Comparison of ENCODE assay signal across 8 cellular contexts in the genomic region with DNA sequence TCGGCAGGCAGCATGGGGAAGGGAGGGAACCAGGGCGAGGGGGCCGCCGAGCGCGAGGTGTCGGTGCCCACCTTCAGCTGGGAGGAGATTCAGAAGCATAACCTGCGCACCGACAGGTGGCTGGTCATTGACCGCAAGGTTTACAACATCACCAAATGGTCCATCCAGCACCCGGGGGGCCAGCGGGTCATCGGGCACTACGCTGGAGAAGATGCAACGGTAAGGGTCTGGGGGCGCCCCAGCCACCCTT. TPM values are rescaled to one million over a fixed set of nuclear protein-coding genes. Genes with fewer than 3 reads are reported as not detected.
A peak's percentile ranks its signal among the peaks of the same experiment; 100 is the strongest.
DNase-seq lines count a peak whose midpoint lies in the region; ATAC-seq, FAIRE-seq and TF ChIP-seq lines count a peak whose summit lies in the region.

No MANE protein-coding gene starts in this region.

- no peak for FAIRE-seq in small intestine (lab: Jason Lieb, UNC)

- no peak for TF ChIP-seq POLR2A in gastroesophageal sphincter (IDR thresholded peaks at IDR 0.05)

- H3K4me1 ChIP-seq in gastroesophageal sphincter (peaks cover 3 to 64% (median 24%) of the 10 kb centered on the region in 3 donors), small intestine (ENCODE audit: control insufficient read depth in 2 of 2, insufficient read depth in 1 of 2, low read depth in 1 of 2, low read length in 1 of 2) (peaks cover 0 to 8% of the 10 kb centered on the region in 2 donors)

- peak overlapping the region; percentile 99 for H3K27ac ChIP-seq in SK-N-MC
- H3K27ac ChIP-seq in gastroesophageal sphincter, result peak overlapping the region; percentile 79 to 93 (median 84)
- H3K27ac ChIP-seq in small intestine (ENCODE audit: low read depth in 1 of 2, low read length in 1 of 2), result peak overlapping the region; percentile 61 to 89

- no peak for TF ChIP-seq EP300 in gastroesophageal sphincter (IDR thresholded peaks at IDR 0.05)

- no peaks in the 10 kb centered on the region for H3K9me3 ChIP-seq in SK-N-MC (ENCODE audit: low read depth, low read length)
- H3K9me3 ChIP-seq in gastroesophageal sphincter, result no peaks in the 10 kb centered on the region
- no peaks in the 10 kb centered on the region for H3K9me3 ChIP-seq in small intestine (ENCODE audit: control insufficient read depth, low read depth)

- ATAC-seq in GM21526 (IDR thresholded peaks at IDR 0.05; ENCODE audit: low FRiP score, unreplicated experiment), result peak; percentile 2
- no peak for ATAC-seq in gastroesophageal sphincter
- no peak for ATAC-seq in HG02610 (IDR thresholded peaks at IDR 0.05; ENCODE audit: unreplicated experiment)

- H3K4me3 ChIP-seq in SK-N-MC, result peak overlapping the region; percentile 86
- peak overlapping the region; percentile 42 to 75 for H3K4me3 ChIP-seq in gastroesophageal sphincter
- H3K4me3 ChIP-seq in small intestine (ENCODE audit: low read depth in 1 of 2, low read length in 2 of 2), result peak overlapping the region; percentile 40 to 44

- DNase-seq in SK-N-MC (ENCODE audit: low read depth, low spot score) (no peak), small intestine (no peak), putamen (ENCODE audit: low spot score) (no peak), NCI-H345 treated with DMSO at 0.1 percent for 48 hours (lab: John Stamatoyannopoulos, UW; ENCODE audit: unreplicated experiment) (no peak), HT-29 (ENCODE audit: low spot score) (no peak)

- 0% methylated on average over 3 to 13 of the region's 16 CpGs for WGBS in gastroesophageal sphincter (ENCODE audit: low coverage in 1 of 2), 2 donors
- WGBS in small intestine, 3 donors, result 0 to 2% (median 0%) methylated on average over 9 to 16 of the region's 16 CpGs

- no peaks in the 10 kb centered on the region for H3K27me3 ChIP-seq in gastroesophageal sphincter
- no peaks in the 10 kb centered on the region for H3K27me3 ChIP-seq in small intestine (ENCODE audit: control insufficient read depth in 2 of 2, insufficient read depth in 2 of 2, low read length in 2 of 2)

- H3K9ac ChIP-seq in SK-N-MC (ENCODE audit: insufficient read length), result peak overlapping the region; percentile 85

- no peak for TF ChIP-seq CTCF in gastroesophageal sphincter (IDR thresholded peaks at IDR 0.05)

- peaks cover 15% of the 10 kb centered on the region; the same call in 1 of the 2 replicates for H3K36me3 ChIP-seq in SK-N-MC (ENCODE audit: insufficient read depth, low read length)
- no peaks in the 10 kb centered on the region for H3K36me3 ChIP-seq in gastroesophageal sphincter
- H3K36me3 ChIP-seq in small intestine (ENCODE audit: control insufficient read depth in 2 of 2, insufficient read depth in 2 of 2, low read length in 2 of 2), result no peaks in the 10 kb centered on the region

RNA-seq across cellular contexts. Expression of a gene that starts 0.2 kb away (rescaled TPM):
- total RNA-seq in gastroesophageal sphincter, result 10 to 100 TPM; 17.6 to 40.0 (median 33.4) TPM
- polyA plus RNA-seq in small intestine, result 100 to 1,000 TPM in 1 of 3 donors, 1 to 10 TPM in 2; 2.4 to 147 (median 3.4) TPM
- total RNA-seq in HT-29 (2014; rRNA removed; shearing (Covaris generic)), result not detected in 2 replicates

RNA-seq across cellular contexts. Expression of a gene that starts 11.5 kb away (rescaled TPM):
- 10 to 100 TPM; 20.8 to 37.4 (median 32.0) TPM for total RNA-seq in gastroesophageal sphincter
- 10 to 100 TPM in 1 of 3 donors, under 1 TPM in 2; 0.45 to 15.9 (median 0.81) TPM for polyA plus RNA-seq in small intestine
- total RNA-seq in HT-29 (2014; rRNA removed; shearing (Covaris generic)), result 1.9 and 9.4 TPM in 2 replicates

RNA-seq across cellular contexts. Expression of a gene that starts 35.6 kb away (rescaled TPM):
- total RNA-seq in gastroesophageal sphincter, result 10 to 100 TPM in 1 of 4 donors, 1 to 10 TPM in 3; 7.1 to 14.2 (median 8.1) TPM
- polyA plus RNA-seq in small intestine, result 10 to 100 TPM in 1 of 3 donors, 1 to 10 TPM in 2; 5.8 to 32.1 (median 7.8) TPM
- 137 and 147 TPM in 2 replicates for total RNA-seq in HT-29 (2014; rRNA removed; shearing (Covaris generic))

RNA-seq across cellular contexts. Expression of a gene that starts 35.9 kb away (rescaled TPM):
- total RNA-seq in gastroesophageal sphincter, result 10 to 100 TPM; 31.4 to 36.7 (median 33.3) TPM
- polyA plus RNA-seq in small intestine, result 100 to 1,000 TPM; 116 to 211 (median 174) TPM
- 113 and 120 TPM in 2 replicates for total RNA-seq in HT-29 (2014; rRNA removed; shearing (Covaris generic))

Comparison
In these comparisons a context has a peak if more than half of its experiments do, and no peak if none do; other contexts are left out.
1. RNA of a gene that starts 0.2 kb away (total RNA-seq): 17.6 to 40.0 TPM in gastroesophageal sphincter; not detected in HT-29; every median in the first group is over 10 times any median in the second.
2. Peak in every context shown above with its lines, with median percentiles within 50 percentile points of each other: H3K27ac ChIP-seq and H3K4me3 ChIP-seq.